Comparison of ENCODE assay signal across 24 cellular contexts in genomic region chr4:41665808-41666207, GRCh38.
"Had no signal": no experiment of that assay in that cellular context is flagged by ENCODE, and none has a peak within 500 bp of the region (broad histone marks: within the 10 kb centered on the region; RNA-seq: fewer than 3 reads in every experiment).

No MANE protein-coding gene starts in this region.

- H3K4me1 ChIP-seq: left ventricle myocardium inferior, prostate gland, suprapubic skin, tibial artery, upper lobe of right lung had no signal

- H3K27me3 ChIP-seq: hepatocyte, ovary, suprapubic skin, tibial artery, upper lobe of right lung had no signal

- H3K4me3 ChIP-seq: hepatocyte, left ventricle myocardium inferior, lung, ovary, prostate gland, skin epidermis, suprapubic skin, thoracic aorta, tibial artery, upper lobe of right lung had no signal

- H3K9me3 ChIP-seq: left ventricle myocardium inferior, ovary, prostate gland, suprapubic skin, thoracic aorta, tibial artery, upper lobe of right lung had no signal

- H3K27ac ChIP-seq: hepatocyte, left ventricle myocardium inferior, ovary, prostate gland, skin epidermis, suprapubic skin, thoracic aorta, tibial artery, upper lobe of right lung had no signal

- ATAC-seq: naive thymus-derived CD4-positive, alpha-beta T cell; natural killer cell treated with Interleukin-12 subunit alpha and Interleukin-12 subunit beta and Interleukin-15 and Interleukin-18, amount 100 ng/mL, for 72 hours; right cardiac atrium; sciatic nerve; stimulated activated effector memory CD8-positive, alpha-beta T cell treated with anti-CD3 and anti-CD28 coated beads, Interleukin-12 subunit alpha, Interleukin-12 subunit beta, amount 100 ng/mL, for 72 hours; upper lobe of right lung had no signal

- H3K36me3 ChIP-seq: ovary, prostate gland had no signal

- DNase-seq: islet precursor cell; left ventricle myocardium inferior; mesendoderm; naive thymus-derived CD4-positive, alpha-beta T cell; ovary; posterior cingulate gyrus; retina; right cardiac atrium; stimulated activated CD4-positive, alpha-beta T cell treated with anti-CD3 and anti-CD28 coated beads, Interleukin-12 subunit alpha, Interleukin-12 subunit beta, amount 100 ng/mL, for 4 hours; stimulated activated CD4-positive, alpha-beta T cell treated with anti-CD3 and anti-CD28 coated beads, Interleukin-15, amount 100 ng/mL, for 24 hours; stimulated activated CD4-positive, alpha-beta T cell treated with anti-CD3 and anti-CD28 coated beads, Interleukin-4, amount 100 ng/mL, for 24 hours; stimulated activated naive CD4-positive, alpha-beta T cell; tibial artery; trophoblast cell; upper lobe of right lung had no signal
